18 cellular contexts compared by ENCODE assay signal in genomic region chr4:1210241-1210841, GRCh38. TPM values are rescaled to one million over a fixed set of nuclear protein-coding genes. Genes with fewer than 3 reads are reported as not detected.
A peak's percentile ranks its signal among the peaks of the same experiment; 100 is the strongest.
DNase-seq lines count a peak whose midpoint lies in the region; ATAC-seq and TF ChIP-seq lines count a peak whose summit lies in the region.
"Had no signal": no experiment of that assay in that cellular context is flagged by ENCODE, and none has a peak within 500 bp of the region (broad histone marks: within the 10 kb centered on the region; RNA-seq: fewer than 3 reads in every experiment).

No MANE protein-coding gene starts in this region.

- peak overlapping the region in 5 of 11 experiments; percentile 2 to 59 (median 49); a peak in 4 of 22 replicates for H3K9ac ChIP-seq in BLaER1 treated with 17β-estradiol and CSF1 and Interleukin-3, amounts not matched to agents 10 nM and 100 nM
- H3K9ac ChIP-seq in colonic mucosa (ENCODE audit: low read depth in 2 of 2, low read length in 2 of 2) (no peak overlapping the region), MM.1S (ENCODE audit: low read length) (no peak overlapping the region)

- no peaks in the 10 kb centered on the region for H3K9me2 ChIP-seq in MM.1S (replicated peaks; ENCODE audit: insufficient read depth, low read length)

- H3K27ac ChIP-seq in BLaER1 treated with 17β-estradiol and CSF1 and Interleukin-3, amounts not matched to agents 10 nM and 100 nM, result 0 out of 22 replicates have a peak overlapping the region, but pooled peaks of 1 of the 11 experiments have one; percentile 48
- H3K27ac ChIP-seq in colonic mucosa (peak overlapping the region; percentile 63), right lobe of liver (no peak overlapping the region), sigmoid colon (peak overlapping the region; percentile 68 to 79 (median 74)), MM.1S (ENCODE audit: low read length) (no peak overlapping the region)
- H3K27ac ChIP-seq: foreskin keratinocyte had no signal

- peaks cover 45 to 58% (median 50%) of the 10 kb centered on the region in 11 experiments for H3K36me3 ChIP-seq in BLaER1 treated with 17β-estradiol and CSF1 and Interleukin-3, amounts not matched to agents 10 nM and 100 nM
- H3K36me3 ChIP-seq in colonic mucosa (peaks cover 20% of the 10 kb centered on the region), right lobe of liver (peaks cover 0 to 47% (median 18%) of the 10 kb centered on the region in 4 donors), sigmoid colon (peaks cover 24 to 33% (median 28%) of the 10 kb centered on the region in 4 donors), MM.1S (replicated peaks; ENCODE audit: insufficient read depth, low read length) (no peaks in the 10 kb centered on the region)
- H3K36me3 ChIP-seq: breast epithelium had no signal

- peaks cover 49 to 90% (median 71%) of the 10 kb centered on the region in 11 experiments for H4K20me1 ChIP-seq in BLaER1 treated with 17β-estradiol and CSF1 and Interleukin-3, amounts not matched to agents 10 nM and 100 nM
- H4K20me1 ChIP-seq in MM.1S (ENCODE audit: insufficient read depth, low read length), result no peaks in the 10 kb centered on the region

- H3K27me3 ChIP-seq in BLaER1 treated with 17β-estradiol and CSF1 and Interleukin-3, amounts not matched to agents 10 nM and 100 nM, result no peaks in the 10 kb centered on the region
- H3K27me3 ChIP-seq in colonic mucosa, result no peaks in the 10 kb centered on the region
- no peaks in the 10 kb centered on the region for H3K27me3 ChIP-seq in right lobe of liver
- H3K27me3 ChIP-seq in sigmoid colon, result no peaks in the 10 kb centered on the region
- H3K27me3 ChIP-seq in MM.1S (replicated peaks; ENCODE audit: insufficient read depth, low read length), result no peaks in the 10 kb centered on the region
- H3K27me3 ChIP-seq: breast epithelium, foreskin keratinocyte had no signal

- TF ChIP-seq CTCF in colonic mucosa (IDR thresholded peaks at IDR 0.05), result no peak
- no peak for TF ChIP-seq CTCF in right lobe of liver (IDR thresholded peaks at IDR 0.05)
- TF ChIP-seq CTCF in sigmoid colon (IDR thresholded peaks at IDR 0.05), result no peak
- no peak for TF ChIP-seq CTCF in MM.1S (IDR thresholded peaks at IDR 0.05; ENCODE audit: low read length)

- DNase-seq in colonic mucosa, result no peak
- peak in 2 of 3 donors; percentile 17 to 51 for DNase-seq in right lobe of liver
- peak; percentile 72 for DNase-seq in sigmoid colon
- no peak for DNase-seq in NCI-H2171 (lab: John Stamatoyannopoulos, UW)
- DNase-seq in EL, result no peak
- no peak for DNase-seq in DMS79 (lab: John Stamatoyannopoulos, UW)
- DNase-seq in MM.1S, result no peak
- DNase-seq: activated CD4-positive, CD25-positive, alpha-beta regulatory T cell; activated naive CD4-positive, alpha-beta T cell; Calu3; effector memory CD4-positive, alpha-beta T cell; foreskin keratinocyte; GF-D8; NCI-H187; NCI-H69; SW 1271 had no signal

- no peak for ATAC-seq in right lobe of liver
- ATAC-seq: foreskin keratinocyte had no signal

- H2AFZ ChIP-seq in MM.1S (ENCODE audit: low read length), result no peak overlapping the region

- TF ChIP-seq POLR2A in right lobe of liver (IDR thresholded peaks at IDR 0.05), result no peak
- TF ChIP-seq POLR2A in sigmoid colon (IDR thresholded peaks at IDR 0.05), result no peak

- peak overlapping the region in 10 of 11 experiments; percentile 73 to 86 (median 82); a peak in 19 of 22 replicates for H3K4me2 ChIP-seq in BLaER1 treated with 17β-estradiol and CSF1 and Interleukin-3, amounts not matched to agents 10 nM and 100 nM
- H3K4me2 ChIP-seq in MM.1S (ENCODE audit: low read depth, low read length), result no peak overlapping the region

- H3F3A ChIP-seq in MM.1S (ENCODE audit: insufficient read depth, low read length), result peaks cover 8% of the 10 kb centered on the region

- TF ChIP-seq EP300 in sigmoid colon (IDR thresholded peaks at IDR 0.05), result no peak

- no peak overlapping the region; a peak in 1 of 20 replicates for H3K4me3 ChIP-seq in BLaER1 treated with 17β-estradiol and CSF1 and Interleukin-3, amounts not matched to agents 10 nM and 100 nM
- H3K4me3 ChIP-seq in colonic mucosa, result no peak overlapping the region
- H3K4me3 ChIP-seq in right lobe of liver, result no peak overlapping the region
- no peak overlapping the region for H3K4me3 ChIP-seq in sigmoid colon
- no peak overlapping the region for H3K4me3 ChIP-seq in MM.1S (ENCODE audit: low read length)

- no peaks in the 10 kb centered on the region for H3K9me3 ChIP-seq in BLaER1 treated with 17β-estradiol and CSF1 and Interleukin-3, amounts not matched to agents 10 nM and 100 nM (replicated peaks in 1 of 11)
- H3K9me3 ChIP-seq in colonic mucosa, result no peaks in the 10 kb centered on the region
- no peaks in the 10 kb centered on the region for H3K9me3 ChIP-seq in right lobe of liver
- no peaks in the 10 kb centered on the region for H3K9me3 ChIP-seq in sigmoid colon
- H3K9me3 ChIP-seq in MM.1S (replicated peaks; ENCODE audit: insufficient read depth, low read length), result no peaks in the 10 kb centered on the region
- H3K9me3 ChIP-seq: breast epithelium had no signal

- intact Hi-C loops in colonic mucosa (cut with DNase I), result no loop called here
- intact Hi-C loops in right lobe of liver (cut with DNase I), result no loop called here
- intact Hi-C loops in sigmoid colon (cut with DNase I), result no loop called here

- H3K4me1 ChIP-seq in BLaER1 treated with 17β-estradiol and CSF1 and Interleukin-3, amounts not matched to agents 10 nM and 100 nM, result peaks cover 48 to 96% (median 83%) of the 10 kb centered on the region in 10 experiments
- H3K4me1 ChIP-seq in colonic mucosa (peaks cover 36% of the 10 kb centered on the region), right lobe of liver (peaks cover 0 to 16% (median 7%) of the 10 kb centered on the region in 4 donors), sigmoid colon (peaks cover 0 to 67% (median 61%) of the 10 kb centered on the region in 4 donors), MM.1S (ENCODE audit: low read length) (peaks cover 14% of the 10 kb centered on the region)
- H3K4me1 ChIP-seq: foreskin keratinocyte had no signal

- WGBS in right lobe of liver (ENCODE audit: insufficient coverage, low coverage, low lambda C conversion rate, missing lambda C conversion rate), result 69% methylated on average over 7 of the region's 22 CpGs
- WGBS in sigmoid colon, 2 donors, result 84 to 89% methylated on average over 22 of the region's 22 CpGs

- H3K79me2 ChIP-seq in MM.1S (ENCODE audit: low read length), result peaks cover 20% of the 10 kb centered on the region

RNA-seq across cellular contexts. Expression of gene SPON2, which starts 38.0 kb away (rescaled TPM):
- total RNA-seq in colonic mucosa (10 to 100 TPM; 22.0 to 22.4 TPM), right lobe of liver (100 to 1,000 TPM in 3 of 6 experiments, 10 to 100 TPM in 3; 41.9 to 138 (median 99.9) TPM), sigmoid colon (100 to 1,000 TPM in 1 of 4 donors, 10 to 100 TPM in 3; 33.6 to 165 (median 79.8) TPM)
- polyA plus RNA-seq in sigmoid colon, result 10 to 100 TPM in 2 of 3 donors, 1 to 10 TPM in 1; 8.6 to 33.6 (median 25.2) TPM

RNA-seq across cellular contexts. Expression of gene CTBP1, which starts 38.6 kb away (rescaled TPM):
- total RNA-seq in colonic mucosa (100 to 1,000 TPM; 137 to 200 TPM), right lobe of liver (10 to 100 TPM; 74.8 to 85.5 (median 79.4) TPM), sigmoid colon (100 to 1,000 TPM in 3 of 4 donors, 10 to 100 TPM in 1; 98.9 to 160 (median 129) TPM)
- polyA plus RNA-seq in sigmoid colon, result 100 to 1,000 TPM in 1 of 3 donors, 10 to 100 TPM in 2; 67.9 to 162 (median 71.4) TPM

Comparison
In these comparisons a context has a peak if more than half of its experiments do, and no peak if none do; other contexts are left out.
1. H3K27ac ChIP-seq: peak in colonic mucosa (single experiment) and sigmoid colon (4 of 4); none in right lobe of liver (0 of 3) and MM.1S (single experiment).
2. DNase-seq: peak in right lobe of liver (2 of 3) and sigmoid colon (single experiment); none in colonic mucosa (single experiment), NCI-H2171 (single experiment), EL (single experiment), DMS79 (single experiment) and MM.1S (single experiment).